Comparison of ENCODE assay signal across 1 cellular context in the genomic region with DNA sequence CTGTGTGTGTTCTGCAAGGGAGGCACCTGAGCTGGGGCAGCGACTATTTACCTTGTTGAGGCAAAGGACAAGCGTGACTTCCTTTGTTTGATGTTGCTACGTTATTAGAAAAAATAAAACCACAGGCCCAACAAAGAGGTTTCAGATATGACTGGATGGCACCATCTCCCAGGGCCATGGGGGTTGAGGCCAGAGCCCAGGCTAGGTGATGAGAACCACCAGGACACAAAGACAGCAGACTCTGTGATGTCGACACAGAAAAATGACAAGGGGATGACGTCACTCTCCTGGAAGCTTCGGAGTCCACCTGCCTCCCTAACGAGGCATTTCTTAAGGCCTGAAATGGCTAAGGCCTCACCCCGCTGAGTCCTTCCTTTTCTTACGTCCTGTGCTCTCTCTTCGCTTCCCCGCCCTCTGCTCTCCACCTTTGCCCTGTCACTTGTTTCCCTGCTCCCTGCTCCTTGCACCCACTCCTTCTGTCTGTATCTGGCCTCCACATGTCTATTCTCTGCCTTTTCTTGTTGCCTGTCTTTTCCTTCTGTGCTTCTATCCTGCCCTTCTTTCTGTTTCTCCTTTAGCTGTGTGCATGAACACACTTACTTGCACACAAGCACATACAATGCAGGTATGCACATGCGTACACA.
A peak's percentile ranks its signal among the peaks of the same experiment; 100 is the strongest.
TF ChIP-seq lines count a peak whose summit lies in the region.

No MANE protein-coding gene starts in this region.

TF ChIP-seq in GM12878, 131 proteins besides CTCF, POLR2A, EP300 and RAD21 (continued from another document):
- TF ChIP-seq MLLT1 (IDR thresholded peaks at IDR 0.05) = no peak
- TF ChIP-seq RBBP5 (conservative IDR thresholded peaks at IDR 0.05) = no peak
- no peak for TF ChIP-seq NR2C1 (IDR thresholded peaks at IDR 0.05)
- no peak for TF ChIP-seq TBL1XR1 (IDR thresholded peaks at IDR 0.05; ENCODE audit: low read depth, low read length)
- TF ChIP-seq, protein P1, sequence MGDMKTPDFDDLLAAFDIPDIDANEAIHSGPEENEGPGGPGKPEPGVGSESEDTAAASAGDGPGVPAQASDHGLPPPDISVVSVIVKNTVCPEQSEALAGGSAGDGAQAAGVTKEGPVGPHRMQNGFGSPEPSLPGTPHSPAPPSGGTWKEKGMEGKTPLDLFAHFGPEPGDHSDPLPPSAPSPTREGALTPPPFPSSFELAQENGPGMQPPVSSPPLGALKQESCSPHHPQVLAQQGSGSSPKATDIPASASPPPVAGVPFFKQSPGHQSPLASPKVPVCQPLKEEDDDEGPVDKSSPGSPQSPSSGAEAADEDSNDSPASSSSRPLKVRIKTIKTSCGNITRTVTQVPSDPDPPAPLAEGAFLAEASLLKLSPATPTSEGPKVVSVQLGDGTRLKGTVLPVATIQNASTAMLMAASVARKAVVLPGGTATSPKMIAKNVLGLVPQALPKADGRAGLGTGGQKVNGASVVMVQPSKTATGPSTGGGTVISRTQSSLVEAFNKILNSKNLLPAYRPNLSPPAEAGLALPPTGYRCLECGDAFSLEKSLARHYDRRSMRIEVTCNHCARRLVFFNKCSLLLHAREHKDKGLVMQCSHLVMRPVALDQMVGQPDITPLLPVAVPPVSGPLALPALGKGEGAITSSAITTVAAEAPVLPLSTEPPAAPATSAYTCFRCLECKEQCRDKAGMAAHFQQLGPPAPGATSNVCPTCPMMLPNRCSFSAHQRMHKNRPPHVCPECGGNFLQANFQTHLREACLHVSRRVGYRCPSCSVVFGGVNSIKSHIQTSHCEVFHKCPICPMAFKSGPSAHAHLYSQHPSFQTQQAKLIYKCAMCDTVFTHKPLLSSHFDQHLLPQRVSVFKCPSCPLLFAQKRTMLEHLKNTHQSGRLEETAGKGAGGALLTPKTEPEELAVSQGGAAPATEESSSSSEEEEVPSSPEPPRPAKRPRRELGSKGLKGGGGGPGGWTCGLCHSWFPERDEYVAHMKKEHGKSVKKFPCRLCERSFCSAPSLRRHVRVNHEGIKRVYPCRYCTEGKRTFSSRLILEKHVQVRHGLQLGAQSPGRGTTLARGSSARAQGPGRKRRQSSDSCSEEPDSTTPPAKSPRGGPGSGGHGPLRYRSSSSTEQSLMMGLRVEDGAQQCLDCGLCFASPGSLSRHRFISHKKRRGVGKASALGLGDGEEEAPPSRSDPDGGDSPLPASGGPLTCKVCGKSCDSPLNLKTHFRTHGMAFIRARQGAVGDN (IDR thresholded peaks at IDR 0.05) = peak; percentile 55; the same call in 1 of the 2 replicates
- TF ChIP-seq PAX8 (IDR thresholded peaks at IDR 0.05) = no peak
- TF ChIP-seq ZNF274 (IDR thresholded peaks at IDR 0.05; ENCODE audit: insufficient read depth, insufficient read length) = no peak
- TF ChIP-seq YY1 (IDR thresholded peaks at IDR 0.05; ENCODE audit: low read depth, low read length) = no peak
- TF ChIP-seq SIX5 (IDR thresholded peaks at IDR 0.05; ENCODE audit: low read depth, low read length, severe bottlenecking) = no peak
